Comparison of ENCODE assay signal across 27 cellular contexts in genomic region chr2:128235581-128235980, GRCh38.
"Had no signal": no experiment of that assay in that cellular context is flagged by ENCODE, and none has a peak within 500 bp of the region (broad histone marks: within the 10 kb centered on the region; RNA-seq: fewer than 3 reads in every experiment).

No MANE protein-coding gene starts in this region.

- H3K27ac Mint-ChIP-seq: immature natural killer cell; mesothelial cell of epicardium; naive B cell; natural killer cell; nephron progenitor cell; neural progenitor cell; stimulated activated naive B cell treated with anti-CD40 and anti-IgM and Interleukin-4, amounts not matched to agents 10 μg/mL and 1 μg/mL and 100 μg/mL, for 72 hours had no signal

- H3K27me3 Mint-ChIP-seq: naive B cell had no signal

- H2AFZ ChIP-seq: neural progenitor cell had no signal

- H3K27me3 ChIP-seq: pancreas, right lobe of liver, testis, thyroid gland, uterus had no signal

- H3K36me3 ChIP-seq: heart left ventricle, left ventricle myocardium inferior, neural progenitor cell, pancreas, prostate gland, right lobe of liver, stomach, thyroid gland, uterus had no signal

- ATAC-seq: heart left ventricle; left colon; natural killer cell; pancreas; right lobe of liver; stimulated activated naive B cell treated with anti-CD40 and anti-IgM and Interleukin-4, amounts not matched to agents 10 μg/mL and 1 μg/mL and 100 μg/mL, for 72 hours; stimulated activated naive CD8-positive, alpha-beta T cell treated with anti-CD3 and anti-CD28 coated beads, Interleukin-15, Interleukin-2, amounts not matched to agents 100 U/mL and 50 U/mL, for 24 hours had no signal

- H3K27ac ChIP-seq: left ventricle myocardium inferior, neural progenitor cell, pancreas, prostate gland, right lobe of liver, testis, thyroid gland, uterus had no signal

- H3K9me3 Mint-ChIP-seq: immature natural killer cell; mesothelial cell of epicardium; naive B cell; natural killer cell; nephron progenitor cell; neural progenitor cell; stimulated activated naive B cell treated with anti-CD40 and anti-IgM and Interleukin-4, amounts not matched to agents 10 μg/mL and 1 μg/mL and 100 μg/mL, for 72 hours had no signal

- H3K36me3 Mint-ChIP-seq: immature natural killer cell; mesothelial cell of epicardium; naive B cell; natural killer cell; neural progenitor cell; stimulated activated naive B cell treated with anti-CD40 and anti-IgM and Interleukin-4, amounts not matched to agents 10 μg/mL and 1 μg/mL and 100 μg/mL, for 72 hours had no signal

- H3K4me1 Mint-ChIP-seq: natural killer cell, nephron progenitor cell had no signal

- H3K9me3 ChIP-seq: heart left ventricle, left ventricle myocardium inferior, pancreas, prostate gland, right lobe of liver, stomach, testis, thyroid gland, uterus had no signal

- H3K4me2 ChIP-seq: neural progenitor cell had no signal

- H3K4me3 Mint-ChIP-seq: immature natural killer cell; mesothelial cell of epicardium; natural killer cell; nephron progenitor cell; neural progenitor cell; stimulated activated naive B cell treated with anti-CD40 and anti-IgM and Interleukin-4, amounts not matched to agents 10 μg/mL and 1 μg/mL and 100 μg/mL, for 72 hours had no signal

- H3K4me1 ChIP-seq: prostate gland, testis, uterus had no signal

- H3K4me3 ChIP-seq: heart left ventricle, left ventricle myocardium inferior, lung, neural progenitor cell, pancreas, prostate gland, right lobe of liver, smooth muscle cell, stomach, testis, thyroid gland, uterus had no signal

- DNase-seq: heart left ventricle; hypothalamus; immature natural killer cell; kidney; left colon; left ventricle myocardium inferior; naive B cell; natural killer cell; nephron progenitor cell; pancreas; posterior cingulate gyrus; retina; right lobe of liver; stimulated activated CD4-positive, alpha-beta T cell treated with anti-CD3 and anti-CD28 coated beads, Interleukin-1b, Interleukin-23, amount 100 ng/mL, for 48 hours; stimulated activated CD4-positive, alpha-beta T cell treated with anti-CD3 and anti-CD28 coated beads, Interleukin-4, amount 100 ng/mL, for 1 hour; stimulated activated naive B cell treated with anti-CD40 and anti-IgM and Interleukin-4, amounts not matched to agents 10 μg/mL and 1 μg/mL and 100 μg/mL, for 72 hours; stimulated activated naive CD8-positive, alpha-beta T cell treated with anti-CD3 and anti-CD28 coated beads, Interleukin-15, Interleukin-2, amounts not matched to agents 100 U/mL and 50 U/mL, for 24 hours; stomach; testis; thyroid gland; trophoblast cell; uterus had no signal

- H3K9ac ChIP-seq: neural progenitor cell had no signal
